ENCODE assay signal across 13 cellular contexts in genomic region chr5:172920447-172920849, GRCh38. TPM values are rescaled to one million over a fixed set of nuclear protein-coding genes. Genes with fewer than 3 reads are reported as not detected.
DNase-seq lines count a peak whose midpoint lies in the region; ATAC-seq and TF ChIP-seq lines count a peak whose summit lies in the region.
"Had no signal": no experiment of that assay in that cellular context is flagged by ENCODE, and none has a peak within 500 bp of the region (broad histone marks: within the 10 kb centered on the region; RNA-seq: fewer than 3 reads in every experiment).

No MANE protein-coding gene starts in this region.

- WGBS in endodermal cell (ENCODE audit: insufficient coverage in 1 of 2, insufficient read length in 1 of 2), 2 experiments: 83 to 90% methylated on average over 8 to 13 of the region's 13 CpGs

- no peaks in the 10 kb centered on the region for H3K27me3 ChIP-seq in endodermal cell (ENCODE audit: control insufficient read depth, insufficient read depth, low read length, poor library complexity, severe bottlenecking)
- H3K27me3 ChIP-seq in CD4-positive, alpha-beta T cell (ENCODE audit: control insufficient read depth, insufficient read depth, low read length): no peaks in the 10 kb centered on the region
- H3K27me3 ChIP-seq: neutrophil had no signal

- H3K9me3 ChIP-seq in endodermal cell (ENCODE audit: control insufficient read depth, low read length) (no peaks in the 10 kb centered on the region), mucosa of descending colon (no peaks in the 10 kb centered on the region)
- no peaks in the 10 kb centered on the region for H3K9me3 ChIP-seq in CD4-positive, alpha-beta T cell (ENCODE audit: control insufficient read depth, low read length)
- H3K9me3 ChIP-seq: neutrophil had no signal

- H3K4me3 ChIP-seq in endodermal cell (ENCODE audit: low read length) (no peak overlapping the region), mucosa of descending colon (no peak overlapping the region)

- in situ Hi-C loops in ACHN (cut with HindIII; ENCODE audit: low pct_ligation_motif_present, low pct_unique_long_range_greater_than_20kb, low sequenced_read_pairs): no loop called here

- H3K4me3 Mint-ChIP-seq in endodermal cell (no peak overlapping the region), nephron (no peak overlapping the region)
- H3K4me3 Mint-ChIP-seq in CD4-positive, alpha-beta T cell: no peak overlapping the region

- intact Hi-C loops in CD4-positive, alpha-beta T cell (cut with DNase I, micrococcal nuclease): no loop called here
- intact Hi-C loops in mucosa of descending colon (cut with DNase I, micrococcal nuclease): no loop called here

- no peak for TF ChIP-seq CTCF in endodermal cell (conservative IDR thresholded peaks at IDR 0.05)
- no peak for TF ChIP-seq CTCF in nephron (IDR thresholded peaks at IDR 0.05; ENCODE audit: unreplicated experiment in 3 of 3)
- no peak for TF ChIP-seq CTCF in CD4-positive, alpha-beta T cell (IDR thresholded peaks at IDR 0.05)
- no peak for TF ChIP-seq CTCF in mucosa of descending colon (IDR thresholded peaks at IDR 0.05)

- H3K4me1 Mint-ChIP-seq in endodermal cell (no peaks in the 10 kb centered on the region), nephron (peaks cover 30% of the 10 kb centered on the region)
- peaks cover 29% of the 10 kb centered on the region for H3K4me1 Mint-ChIP-seq in CD4-positive, alpha-beta T cell (ENCODE audit: low read depth)

- no peak overlapping the region for H3K27ac ChIP-seq in endodermal cell (ENCODE audit: low read depth, low read length)
- no peak overlapping the region for H3K27ac ChIP-seq in CD4-positive, alpha-beta T cell (ENCODE audit: low read depth, low read length)
- H3K27ac ChIP-seq: C4-2B, neutrophil had no signal

- H3K9ac ChIP-seq in endodermal cell (ENCODE audit: extremely low read depth, low read length, poor library complexity, severe bottlenecking): no peak overlapping the region

- H3K9me3 Mint-ChIP-seq in endodermal cell: no peaks in the 10 kb centered on the region
- H3K9me3 Mint-ChIP-seq in nephron: no peaks in the 10 kb centered on the region
- no peaks in the 10 kb centered on the region for H3K9me3 Mint-ChIP-seq in CD4-positive, alpha-beta T cell
- H3K9me3 Mint-ChIP-seq: activated naive CD4-positive, alpha-beta T cell treated with anti-CD3 and anti-CD28 coated beads, Interleukin-2, amount 50 U/mL, for 72 hours had no signal

- H3K27me3 Mint-ChIP-seq in endodermal cell (ENCODE audit: insufficient read depth) (no peaks in the 10 kb centered on the region), nephron (ENCODE audit: low read depth) (no peaks in the 10 kb centered on the region)
- H3K27me3 Mint-ChIP-seq in CD4-positive, alpha-beta T cell: no peaks in the 10 kb centered on the region

- DNase-seq in ACHN: peak; percentile 80
- peak; percentile 32 for DNase-seq in NCI-H69 (lab: John Stamatoyannopoulos, UW)
- peak; percentile 64 for DNase-seq in endodermal cell
- DNase-seq in CD4-positive, alpha-beta T cell: no peak
- no peak for DNase-seq in mucosa of descending colon
- no peak for DNase-seq in AML-193 (lab: John Stamatoyannopoulos, UW)
- DNase-seq: NK-92 treated with Interleukin-12 subunit alpha and Interleukin-12 subunit beta, amount 100 ng/mL, for 24 hours had no signal

- peaks cover 60% of the 10 kb centered on the region for H3K36me3 Mint-ChIP-seq in endodermal cell (ENCODE audit: low read depth)
- H3K36me3 Mint-ChIP-seq in nephron (ENCODE audit: low read depth): peaks cover 32% of the 10 kb centered on the region
- peaks cover 75% of the 10 kb centered on the region for H3K36me3 Mint-ChIP-seq in CD4-positive, alpha-beta T cell (ENCODE audit: low read depth)
- H3K36me3 Mint-ChIP-seq: activated naive CD4-positive, alpha-beta T cell treated with anti-CD3 and anti-CD28 coated beads, Interleukin-2, amount 50 U/mL, for 72 hours had no signal

- POLR2A ChIA-PET in CD4-positive, alpha-beta T cell (lab: Charles Lee): no interaction called here

- peaks cover 27% of the 10 kb centered on the region for H3K36me3 ChIP-seq in endodermal cell (ENCODE audit: control insufficient read depth, insufficient read depth, low read length)
- H3K36me3 ChIP-seq in mucosa of descending colon (ENCODE audit: low read depth): no peaks in the 10 kb centered on the region

- H3K27ac Mint-ChIP-seq in endodermal cell: no peak overlapping the region
- H3K27ac Mint-ChIP-seq in nephron: peak overlapping the region in 2 of 3 experiments; percentile 43 to 58
- no peak overlapping the region for H3K27ac Mint-ChIP-seq in CD4-positive, alpha-beta T cell
- H3K27ac Mint-ChIP-seq: activated naive CD4-positive, alpha-beta T cell treated with anti-CD3 and anti-CD28 coated beads, Interleukin-2, amount 50 U/mL, for 72 hours had no signal

- ATAC-seq in GM18498 (IDR thresholded peaks at IDR 0.05; ENCODE audit: unreplicated experiment) (no peak), mucosa of descending colon (no peak)
- ATAC-seq in CD4-positive, alpha-beta T cell (ENCODE audit: poor library complexity): no peak
- ATAC-seq: HCT116 had no signal

- no peaks in the 10 kb centered on the region for H3K4me1 ChIP-seq in endodermal cell (ENCODE audit: control insufficient read depth, insufficient read depth, low read length)
- H3K4me1 ChIP-seq in mucosa of descending colon (ENCODE audit: low read depth): no peaks in the 10 kb centered on the region

- CTCF ChIA-PET in CD4-positive, alpha-beta T cell (lab: Charles Lee): no interaction called here

RNA-seq across cellular contexts. Expression of gene RPL26L1, which starts 38.8 kb away (rescaled TPM):
- total RNA-seq in endodermal cell (10 to 100 TPM; 56.7 to 60.0 TPM), mucosa of descending colon (10 to 100 TPM; 16.1 to 26.5 (median 22.2) TPM)
- 72.4 TPM for polyA plus RNA-seq in endodermal cell (2013, experiment 1 of 2)
- 76.0 TPM for polyA plus RNA-seq in endodermal cell (2013, experiment 2 of 2)
- total RNA-seq in CD4-positive, alpha-beta T cell: 10 to 100 TPM; 10.0 to 10.5 TPM

Comparison
In these comparisons a context has a peak if more than half of its experiments do, and no peak if none do; other contexts are left out.
1. DNase-seq: peak in ACHN (single experiment), NCI-H69 (single experiment) and endodermal cell (single experiment); none in CD4-positive, alpha-beta T cell (0 of 10), mucosa of descending colon (0 of 3) and AML-193 (0 of 2).
2. H3K27ac Mint-ChIP-seq: peak in nephron (2 of 3); none in endodermal cell (single experiment) and CD4-positive, alpha-beta T cell (single experiment).